In the genomic region with DNA sequence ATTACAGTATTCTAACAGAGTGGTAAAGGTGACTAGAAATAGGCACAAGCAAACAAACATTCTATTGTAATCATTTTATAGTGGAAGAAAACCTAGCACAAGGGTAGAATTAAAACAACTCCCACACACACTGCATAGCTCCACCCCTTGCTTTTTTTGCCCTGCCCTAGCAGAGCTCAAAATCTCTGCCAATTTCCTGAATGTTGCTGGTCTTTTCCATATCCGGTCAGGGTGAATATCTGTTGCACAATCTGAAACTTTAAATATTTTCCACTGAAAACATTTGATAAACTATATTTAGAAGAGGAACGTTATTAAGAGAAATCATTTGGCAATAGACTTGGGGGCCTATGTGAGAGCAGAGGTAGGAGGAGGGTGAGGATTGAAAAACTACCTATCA, we compare ENCODE assay signal across 9 cellular contexts. TPM values are rescaled to one million over a fixed set of nuclear protein-coding genes. Genes with fewer than 3 reads are reported as not detected.
A peak's percentile ranks its signal among the peaks of the same experiment; 100 is the strongest.
DNase-seq lines count a peak whose midpoint lies in the region; ATAC-seq, FAIRE-seq and TF ChIP-seq lines count a peak whose summit lies in the region.
"Had no signal": no experiment of that assay in that cellular context is flagged by ENCODE, and none has a peak within 500 bp of the region (broad histone marks: within the 10 kb centered on the region; RNA-seq: fewer than 3 reads in every experiment).

No MANE protein-coding gene starts in this region.

- WGBS in adrenal gland, 4 donors: 18 to 32% (median 27%) methylated on average over 2 of the region's 2 CpGs
- WGBS in mesendoderm (ENCODE audit: extremely low coverage, insufficient coverage, low lambda C conversion rate): no CpG with 5 or more reads among the region's 2 CpGs

- intact Hi-C loops in adrenal gland (cut with DNase I): no loop called here

- H4K5ac ChIP-seq in mesendoderm (ENCODE audit: low read length): no peak overlapping the region

- H3K4me3 ChIP-seq in adrenal gland (peak overlapping the region in 1 of 4 donors; percentile 6), right atrium auricular region (no peak overlapping the region), subcutaneous abdominal adipose tissue (ENCODE audit: low read depth in 1 of 5, low read length in 5 of 5) (no peak overlapping the region), mesendoderm (ENCODE audit: low read length) (no peak overlapping the region)

- H3K36me3 ChIP-seq in adrenal gland (replicated peaks in 1 of 2) (no peaks in the 10 kb centered on the region), right atrium auricular region (no peaks in the 10 kb centered on the region), subcutaneous abdominal adipose tissue (ENCODE audit: control insufficient read depth in 5 of 5, insufficient read depth in 5 of 5, low read length in 5 of 5) (no peaks in the 10 kb centered on the region), mesendoderm (ENCODE audit: control insufficient read depth, insufficient read depth, low read length) (no peaks in the 10 kb centered on the region)

- H2BK120ac ChIP-seq in mesendoderm (ENCODE audit: low read depth, low read length): no peak overlapping the region

- ATAC-seq in HG02852 (IDR thresholded peaks at IDR 0.05; ENCODE audit: unreplicated experiment): no peak
- no peak for ATAC-seq in HG03565 (IDR thresholded peaks at IDR 0.05; ENCODE audit: unreplicated experiment)

- H3K27ac ChIP-seq in adrenal gland (peak overlapping the region in 1 of 5 donors; percentile 61), right atrium auricular region (peak overlapping the region; percentile 25 to 60), subcutaneous abdominal adipose tissue (ENCODE audit: low read depth, low read length) (peak overlapping the region; percentile 48), mesendoderm (ENCODE audit: low read depth, low read length) (no peak overlapping the region)

- H3K23ac ChIP-seq in mesendoderm (ENCODE audit: low read length): no peak overlapping the region

- H3K18ac ChIP-seq in mesendoderm (ENCODE audit: low read length): no peak overlapping the region

- H2BK15ac ChIP-seq in mesendoderm (replicated peaks; ENCODE audit: low read depth): no peak overlapping the region

- H3K4me1 ChIP-seq in adrenal gland (replicated peaks in 1 of 2) (peaks cover 12 to 14% of the 10 kb centered on the region in 2 donors), right atrium auricular region (peaks cover 0 to 27% of the 10 kb centered on the region in 2 donors), subcutaneous abdominal adipose tissue (ENCODE audit: control insufficient read depth in 5 of 5, insufficient read depth in 5 of 5, low read length in 5 of 5) (peaks cover 0 to 30% (median 24%) of the 10 kb centered on the region in 5 donors), mesendoderm (ENCODE audit: control insufficient read depth, low read depth, low read length) (no peaks in the 10 kb centered on the region)

- no peak overlapping the region for H2AK5ac ChIP-seq in mesendoderm (ENCODE audit: low read length)

- no peak overlapping the region for H3K4ac ChIP-seq in mesendoderm (ENCODE audit: low read depth, low read length)

- FAIRE-seq in GM12892 (lab: Jason Lieb, UNC): peak; percentile 21

- no peaks in the 10 kb centered on the region for H3K79me2 ChIP-seq in mesendoderm (ENCODE audit: control insufficient read depth, insufficient read depth, low read length)

- TF ChIP-seq POLR2A in GM12892 (IDR thresholded peaks at IDR 0.05; ENCODE audit: low read depth, low read length) (no peak), adrenal gland (IDR thresholded peaks at IDR 0.05) (no peak)

- H3K79me1 ChIP-seq in mesendoderm (ENCODE audit: low read length): no peaks in the 10 kb centered on the region

- H3K56ac ChIP-seq in mesendoderm (ENCODE audit: low read length): no peak overlapping the region

- TF ChIP-seq CTCF in adrenal gland (IDR thresholded peaks at IDR 0.05): no peak
- TF ChIP-seq CTCF in right atrium auricular region (IDR thresholded peaks at IDR 0.05): no peak

- H4K8ac ChIP-seq in mesendoderm (ENCODE audit: low read depth, low read length): no peak overlapping the region

- H3K27me3 ChIP-seq in adrenal gland: no peaks in the 10 kb centered on the region
- no peaks in the 10 kb centered on the region for H3K27me3 ChIP-seq in right atrium auricular region
- H3K27me3 ChIP-seq in subcutaneous abdominal adipose tissue (ENCODE audit: control insufficient read depth in 5 of 5, insufficient read depth in 4 of 5, low read length in 5 of 5): no peaks in the 10 kb centered on the region
- H3K27me3 ChIP-seq in mesendoderm (ENCODE audit: insufficient read depth, low read length, poor library complexity): peaks cover 5% of the 10 kb centered on the region

- H3K9ac ChIP-seq in subcutaneous abdominal adipose tissue (ENCODE audit: low read length in 5 of 5) (no peak overlapping the region), mesendoderm (ENCODE audit: low read length) (no peak overlapping the region)

- no peaks in the 10 kb centered on the region for H3K9me3 ChIP-seq in adrenal gland (replicated peaks in 1 of 3)
- H3K9me3 ChIP-seq in right atrium auricular region: no peaks in the 10 kb centered on the region
- no peaks in the 10 kb centered on the region for H3K9me3 ChIP-seq in subcutaneous abdominal adipose tissue (ENCODE audit: control insufficient read depth in 5 of 5, low read length in 5 of 5)

- no peak overlapping the region for H3K4me2 ChIP-seq in mesendoderm (ENCODE audit: low read length)

- H2BK5ac ChIP-seq in mesendoderm (ENCODE audit: low read length): no peak overlapping the region

- DNase-seq in GM12892 (ENCODE audit: insufficient read length) (no peak), adrenal gland (peak in 4 of 7 donors; percentile 21 to 45 (median 32)), right atrium auricular region (ENCODE audit: low spot score) (no peak), T-helper 9 cell (no peak), mesendoderm (no peak)
- DNase-seq: NCI-H1694 treated with DMSO at 0.1 percent for 48 hours had no signal

RNA-seq across cellular contexts. Expression of gene SPA17, which starts 2.7 kb away (rescaled TPM):
- 8.2 TPM for polyA plus RNA-seq in GM12892 (2012; ENCODE audit: missing spikeins)
- total RNA-seq in adrenal gland: 1 to 10 TPM; 1.3 to 7.5 (median 3.0) TPM
- 10 to 100 TPM in 1 of 3 donors, 1 to 10 TPM in 2; 7.4 to 14.8 (median 8.0) TPM for polyA plus RNA-seq in adrenal gland
- total RNA-seq in right atrium auricular region: 1 to 10 TPM; 4.7 to 5.9 TPM
- polyA plus RNA-seq in mesendoderm (2013, experiment 1 of 2): 7.0 TPM
- 6.7 TPM for polyA plus RNA-seq in mesendoderm (2013, experiment 2 of 2)

RNA-seq across cellular contexts. Expression of gene SIAE, which starts 2.8 kb away (rescaled TPM):
- polyA plus RNA-seq in GM12892 (2012; ENCODE audit: missing spikeins): 4.3 TPM
- total RNA-seq in adrenal gland (10 to 100 TPM; 22.6 to 50.0 (median 30.3) TPM), right atrium auricular region (10 to 100 TPM; 12.5 to 40.8 TPM)
- 10 to 100 TPM; 16.7 to 30.0 (median 16.7) TPM for polyA plus RNA-seq in adrenal gland
- 0.63 TPM for polyA plus RNA-seq in mesendoderm (2013, experiment 1 of 2)
- polyA plus RNA-seq in mesendoderm (2013, experiment 2 of 2): 0.73 TPM

RNA-seq across cellular contexts. Expression of gene TBRG1, which starts 53.7 kb away (rescaled TPM):
- 18.5 TPM for polyA plus RNA-seq in GM12892 (2012; ENCODE audit: missing spikeins)
- total RNA-seq in adrenal gland: 10 to 100 TPM; 22.3 to 41.4 (median 34.6) TPM
- polyA plus RNA-seq in adrenal gland: 10 to 100 TPM; 38.4 to 66.7 (median 52.1) TPM
- 10 to 100 TPM; 20.0 to 27.6 TPM for total RNA-seq in right atrium auricular region
- polyA plus RNA-seq in mesendoderm (2013, experiment 1 of 2): 26.8 TPM
- polyA plus RNA-seq in mesendoderm (2013, experiment 2 of 2): 26.2 TPM

Comparison
In these comparisons a context has a peak if more than half of its experiments do, and no peak if none do; other contexts are left out.
1. DNase-seq: peak in adrenal gland (4 of 7); none in GM12892 (single experiment), right atrium auricular region (single experiment), T-helper 9 cell (single experiment) and mesendoderm (single experiment).